ENCODE assay signal across 8 cellular contexts in genomic region chr11:34355726-34356125, GRCh38. TPM values are rescaled to one million over a fixed set of nuclear protein-coding genes. Genes with fewer than 3 reads are reported as not detected.
DNase-seq lines count a peak whose midpoint lies in the region; ATAC-seq lines count a peak whose summit lies in the region.

No MANE protein-coding gene starts in this region.

- peaks cover 19% of the 10 kb centered on the region for H3K36me3 Mint-ChIP-seq in activated CD4-positive, alpha-beta T cell treated with anti-CD3 and anti-CD28 coated beads, Interleukin-2, amount 10 ng/mL, durations not matched to agents 24 days and 14 days (ENCODE audit: low read depth)
- H3K36me3 Mint-ChIP-seq in T-cell: peaks cover 5% of the 10 kb centered on the region

- H3K4me2 ChIP-seq in skeletal muscle satellite cell (ENCODE audit: low read length): peak overlapping the region; percentile 99

- H3K4me3 ChIP-seq in right cardiac atrium (ENCODE audit: low read length) (peak overlapping the region; percentile 61), skeletal muscle satellite cell (ENCODE audit: low read length) (peak overlapping the region; percentile 85)

- H3K4me3 Mint-ChIP-seq in activated CD4-positive, alpha-beta T cell treated with anti-CD3 and anti-CD28 coated beads, Interleukin-2, amount 10 ng/mL, durations not matched to agents 24 days and 14 days: peak overlapping the region; percentile 83
- H3K4me3 Mint-ChIP-seq in T-cell: peak overlapping the region in 2 of 3 donors; percentile 60 to 79

- H3K36me3 ChIP-seq in skeletal muscle satellite cell (ENCODE audit: insufficient read depth, low read length): no peaks in the 10 kb centered on the region

- H3K9me3 ChIP-seq in right cardiac atrium (ENCODE audit: control insufficient read depth, low read length) (no peaks in the 10 kb centered on the region), skeletal muscle satellite cell (replicated peaks; ENCODE audit: low read length) (no peaks in the 10 kb centered on the region)

- H3K27ac Mint-ChIP-seq in activated CD4-positive, alpha-beta T cell treated with anti-CD3 and anti-CD28 coated beads, Interleukin-2, amount 10 ng/mL, durations not matched to agents 24 days and 14 days: no peak overlapping the region
- H3K27ac Mint-ChIP-seq in T-cell: no peak overlapping the region

- CTCF ChIA-PET in T-cell (lab: Charles Lee): interaction anchor here in 1 of 2 donors (0.5 to 1.7 kb wide), 3 partner anchors 181 to 486 kb away, joined by 3 to 6 read pairs (median 3); no protein-coding TSS in a partner anchor

- DNase-seq in activated CD4-positive, alpha-beta T cell treated with anti-CD3 and anti-CD28 coated beads, Interleukin-2, amount 10 ng/mL, durations not matched to agents 24 days and 14 days: no peak
- DNase-seq in activated CD4-positive, alpha-beta T cell treated with anti-CD3 and anti-CD28 coated beads, Interleukin-2, amount 50 U/mL, for 1 hour: no peak
- DNase-seq in T-cell (no peak), right cardiac atrium (no peak), SW480 (ENCODE audit: low spot score) (no peak), activated gamma-delta T cell (lab: John Stamatoyannopoulos, UW) (no peak)

- POLR2A ChIA-PET in T-cell (lab: Charles Lee): interaction anchor here in 1 of 2 donors (0.5 kb wide), 1 partner anchor 245 kb away, joined by 5 read pairs; no protein-coding TSS in a partner anchor

- no peak overlapping the region for H3K9ac ChIP-seq in skeletal muscle satellite cell (ENCODE audit: low read depth, low read length)

- H3K27me3 ChIP-seq in right cardiac atrium (ENCODE audit: control insufficient read depth, insufficient read depth) (no peaks in the 10 kb centered on the region), skeletal muscle satellite cell (ENCODE audit: control insufficient read depth, insufficient read depth, low read length) (peaks cover 3% of the 10 kb centered on the region)

- H3K4me1 ChIP-seq in right cardiac atrium (ENCODE audit: control insufficient read depth, insufficient read depth, low read length) (peaks cover 9% of the 10 kb centered on the region), skeletal muscle satellite cell (ENCODE audit: control insufficient read depth, insufficient read depth, low read length) (peaks cover 29% of the 10 kb centered on the region)

- peaks cover 35% of the 10 kb centered on the region for H3K4me1 Mint-ChIP-seq in activated CD4-positive, alpha-beta T cell treated with anti-CD3 and anti-CD28 coated beads, Interleukin-2, amount 10 ng/mL, durations not matched to agents 24 days and 14 days
- H3K4me1 Mint-ChIP-seq in T-cell: peaks cover 21 to 29% (median 25%) of the 10 kb centered on the region in 3 donors

- no peaks in the 10 kb centered on the region for H3K9me3 Mint-ChIP-seq in activated CD4-positive, alpha-beta T cell treated with anti-CD3 and anti-CD28 coated beads, Interleukin-2, amount 10 ng/mL, durations not matched to agents 24 days and 14 days
- H3K9me3 Mint-ChIP-seq in T-cell: no peaks in the 10 kb centered on the region

- intact Hi-C loops in activated CD4-positive, alpha-beta T cell treated with anti-CD3 and anti-CD28 coated beads, Interleukin-2, amount 10 ng/mL, durations not matched to agents 24 days and 14 days (cut with micrococcal nuclease): loop anchor here (5.0 to 10.0 kb wide), 2 partner anchors 501 to 562 kb away; partner anchors contain the start of genes APIP and PDHX
- intact Hi-C loops in right cardiac atrium (cut with DNase I): loop anchor here in 3 of 4 donors (5.0 to 10.0 kb wide), 3 partner anchors 43 to 358 kb away; no protein-coding TSS in a partner anchor

- 69% methylated on average over 3 of the region's 3 CpGs for WGBS in right cardiac atrium

- peaks cover 46% of the 10 kb centered on the region for H3K27me3 Mint-ChIP-seq in activated CD4-positive, alpha-beta T cell treated with anti-CD3 and anti-CD28 coated beads, Interleukin-2, amount 10 ng/mL, durations not matched to agents 24 days and 14 days
- peaks cover 40 to 52% of the 10 kb centered on the region in 2 donors for H3K27me3 Mint-ChIP-seq in T-cell

- ATAC-seq in T-cell (replicated peaks in 1 of 4) (no peak), right cardiac atrium (no peak), GM19351 (IDR thresholded peaks at IDR 0.05; ENCODE audit: unreplicated experiment) (no peak)

- no peak overlapping the region for H3K27ac ChIP-seq in right cardiac atrium (ENCODE audit: low read length)

RNA-seq across cellular contexts. Expression of gene ABTB2, which starts 2.1 kb away (rescaled TPM):
- total RNA-seq in activated CD4-positive, alpha-beta T cell treated with anti-CD3 and anti-CD28 coated beads, Interleukin-2, amount 10 ng/mL, durations not matched to agents 24 days and 14 days: 13.1 and 14.1 TPM in 2 replicates
- total RNA-seq in T-cell (under 1 TPM; 0.50 to 0.93 (median 0.82) TPM), right cardiac atrium (10 to 100 TPM in 3 of 4 donors, 1 to 10 TPM in 1; 8.5 to 14.1 (median 12.4) TPM)
- 3.7 TPM for polyA plus RNA-seq in right cardiac atrium
- total RNA-seq in skeletal muscle satellite cell (2012; rRNA removed): 0.51 and 2.0 TPM in 2 replicates
